Comparison of ENCODE assay signal across 8 cellular contexts in genomic region chr3:141498592-141499223, GRCh38. TPM values are rescaled to one million over a fixed set of nuclear protein-coding genes. Genes with fewer than 3 reads are reported as not detected.
DNase-seq lines count a peak whose midpoint lies in the region; ATAC-seq and TF ChIP-seq lines count a peak whose summit lies in the region.

No MANE protein-coding gene starts in this region.

- H3K27me3 Mint-ChIP-seq in CD4-positive, alpha-beta T cell: no peaks in the 10 kb centered on the region
- H3K27me3 Mint-ChIP-seq in activated CD4-positive, alpha-beta memory T cell treated with anti-CD3 and anti-CD28 coated beads for 36 hours: no peaks in the 10 kb centered on the region
- H3K27me3 Mint-ChIP-seq in Calu3 (ENCODE audit: unreplicated experiment): no peaks in the 10 kb centered on the region

- H3K4me2 ChIP-seq in hepatocyte: no peak overlapping the region

- no peaks in the 10 kb centered on the region for H3K27me3 ChIP-seq in CD4-positive, alpha-beta T cell (ENCODE audit: control insufficient read depth, insufficient read depth, low read length)
- H3K27me3 ChIP-seq in heart left ventricle (no peaks in the 10 kb centered on the region), hepatocyte (no peaks in the 10 kb centered on the region)

- peaks cover 42% of the 10 kb centered on the region for H3K36me3 Mint-ChIP-seq in CD4-positive, alpha-beta T cell (ENCODE audit: low read depth)
- peaks cover 19% of the 10 kb centered on the region for H3K36me3 Mint-ChIP-seq in activated CD4-positive, alpha-beta memory T cell treated with anti-CD3 and anti-CD28 coated beads for 36 hours
- H3K36me3 Mint-ChIP-seq in Calu3 (ENCODE audit: insufficient read depth, unreplicated experiment): peaks cover 6% of the 10 kb centered on the region

- H3K4me1 ChIP-seq in heart left ventricle: peaks cover 0 to 57% (median 10%) of the 10 kb centered on the region in 12 donors
- H3K4me1 ChIP-seq in hepatocyte (ENCODE audit: insufficient read depth): no peaks in the 10 kb centered on the region

- peak overlapping the region; percentile 86 for H3K4me3 Mint-ChIP-seq in CD4-positive, alpha-beta T cell
- H3K4me3 Mint-ChIP-seq in activated CD4-positive, alpha-beta memory T cell treated with anti-CD3 and anti-CD28 coated beads for 36 hours: peak overlapping the region; percentile 35
- H3K4me3 Mint-ChIP-seq in Calu3 (ENCODE audit: low read depth, unreplicated experiment): no peak overlapping the region

- no peaks in the 10 kb centered on the region for H3K9me3 ChIP-seq in CD4-positive, alpha-beta T cell (ENCODE audit: control insufficient read depth, low read length)
- no peaks in the 10 kb centered on the region for H3K9me3 ChIP-seq in heart left ventricle
- no peaks in the 10 kb centered on the region for H3K9me3 ChIP-seq in hepatocyte (ENCODE audit: low read depth)

- no TSS peak for BruUV-seq in Calu3 (replicated peaks; lab: Mats Ljungman, UMichigan)

- H4K20me1 ChIP-seq in hepatocyte (ENCODE audit: insufficient read depth, poor library complexity, severe bottlenecking): peaks cover 14% of the 10 kb centered on the region

- intact Hi-C loops in CD4-positive, alpha-beta T cell (cut with DNase I, micrococcal nuclease): loop anchor here (1.0 to 2.0 kb wide), 6 partner anchors 9 to 55 kb away; partner anchors contain the start of gene RASA2 (in 1 of the 2)
- intact Hi-C loops in activated CD4-positive, alpha-beta memory T cell treated with anti-CD3 and anti-CD28 coated beads for 36 hours (cut with micrococcal nuclease): loop anchor here (1.0 to 10.0 kb wide), 6 partner anchors 10 to 296 kb away; no protein-coding TSS in a partner anchor
- intact Hi-C loops in heart left ventricle (cut with DNase I) (no loop called here), Calu3 (cut with micrococcal nuclease; ENCODE audit: unreplicated experiment) (loop anchor here (1.0 to 2.0 kb wide), 2 partner anchors 15 to 28 kb away; no protein-coding TSS in a partner anchor)

- H3K4me1 Mint-ChIP-seq in CD4-positive, alpha-beta T cell (ENCODE audit: low read depth): peaks cover 69% of the 10 kb centered on the region
- peaks cover 68% of the 10 kb centered on the region for H3K4me1 Mint-ChIP-seq in activated CD4-positive, alpha-beta memory T cell treated with anti-CD3 and anti-CD28 coated beads for 36 hours (ENCODE audit: low read depth)
- H3K4me1 Mint-ChIP-seq in Calu3 (ENCODE audit: low read depth, unreplicated experiment): no peaks in the 10 kb centered on the region

- POLR2A ChIA-PET in CD4-positive, alpha-beta T cell (lab: Charles Lee): interaction anchor here (0.6 to 6.3 kb wide), 22 partner anchors 9 to 267 kb away, joined by 3 to 249 read pairs (median 6); partner anchors contain the start of genes PXYLP1 and RASA2
- POLR2A ChIA-PET in activated CD4-positive, alpha-beta memory T cell treated with anti-CD3 and anti-CD28 coated beads for 36 hours (lab: Charles Lee): interaction anchor here (0.9 to 6.3 kb wide), 9 partner anchors 8 to 192 kb away, joined by 3 to 90 read pairs (median 6); partner anchors contain the start of gene RASA2

- peak; percentile 87 for ATAC-seq in CD4-positive, alpha-beta T cell (ENCODE audit: poor library complexity)
- peak; percentile 95 for ATAC-seq in GM21423 (IDR thresholded peaks at IDR 0.05; ENCODE audit: unreplicated experiment)
- peak; percentile 69 to 81 (median 76) for ATAC-seq in heart left ventricle

- peak overlapping the region in 1 of 12 donors; percentile 40 for H3K4me3 ChIP-seq in heart left ventricle
- no peak overlapping the region for H3K4me3 ChIP-seq in hepatocyte

- 68 to 87% (median 73%) methylated on average over 6 of the region's 6 CpGs for WGBS in heart left ventricle, 4 donors
- WGBS in hepatocyte (ENCODE audit: low lambda C conversion rate, missing lambda C conversion rate): 92% methylated on average over 6 of the region's 6 CpGs

- CTCF ChIA-PET in CD4-positive, alpha-beta T cell (lab: Charles Lee): interaction anchor here (0.9 to 3.9 kb wide), 6 partner anchors 11 to 57 kb away, joined by 3 to 19 read pairs (median 5); partner anchors contain the start of gene RASA2
- CTCF ChIA-PET in activated CD4-positive, alpha-beta memory T cell treated with anti-CD3 and anti-CD28 coated beads for 36 hours (lab: Charles Lee): interaction anchor here (0.8 to 3.3 kb wide), 10 partner anchors 11 to 299 kb away, joined by 3 to 33 read pairs (median 4); partner anchors contain the start of gene RASA2
- CTCF ChIA-PET in Calu3 (lab: Charles Lee): no interaction called here

- H3K79me2 ChIP-seq in hepatocyte: peaks cover 86% of the 10 kb centered on the region

- no peak for TF ChIP-seq POLR2A in heart left ventricle (IDR thresholded peaks at IDR 0.05)

- no peak overlapping the region for H2AFZ ChIP-seq in hepatocyte

- H3K36me3 ChIP-seq in heart left ventricle (no peaks in the 10 kb centered on the region), hepatocyte (replicated peaks; ENCODE audit: insufficient read depth, low read depth) (no peaks in the 10 kb centered on the region)

- peak; percentile 64 to 88 (median 72) for DNase-seq in CD4-positive, alpha-beta T cell
- DNase-seq in KBM-7 (peak; percentile 96), heart left ventricle (peak in 4 of 5 donors; percentile 33 to 44 (median 36)), Calu3 (no peak), hepatocyte (ENCODE audit: low spot score) (no peak)
- peak; percentile 94 for DNase-seq in activated CD4-positive, alpha-beta memory T cell treated with anti-CD3 and anti-CD28 coated beads for 36 hours
- DNase-seq in stimulated activated CD8-positive, alpha-beta memory T cell treated with anti-CD3 and anti-CD28 coated beads, Interleukin-4, amount 100 ng/mL, for 4 hours (ENCODE audit: low read depth in 2 of 2, low spot score in 1 of 2): peak; percentile 69 to 80

- no peak overlapping the region for H3K27ac Mint-ChIP-seq in CD4-positive, alpha-beta T cell
- peak overlapping the region; percentile 90 for H3K27ac Mint-ChIP-seq in activated CD4-positive, alpha-beta memory T cell treated with anti-CD3 and anti-CD28 coated beads for 36 hours
- H3K27ac Mint-ChIP-seq in Calu3 (ENCODE audit: unreplicated experiment): no peak overlapping the region

- in situ Hi-C loops in KBM-7 (cut with MboI; ENCODE audit: low pct_unique_long_range_greater_than_20kb, low sequenced_read_pairs): no loop called here

- no peaks in the 10 kb centered on the region for H3K9me2 ChIP-seq in hepatocyte (replicated peaks; ENCODE audit: insufficient read depth)

- peak overlapping the region; percentile 77 for H3K27ac ChIP-seq in CD4-positive, alpha-beta T cell (ENCODE audit: low read depth, low read length)
- H3K27ac ChIP-seq in heart left ventricle (peak overlapping the region in 1 of 12 donors; percentile 84), hepatocyte (no peak overlapping the region)

- no peak for TF ChIP-seq CTCF in CD4-positive, alpha-beta T cell (IDR thresholded peaks at IDR 0.05)
- no peak for TF ChIP-seq CTCF in heart left ventricle (IDR thresholded peaks at IDR 0.05)
- TF ChIP-seq CTCF in Calu3 (IDR thresholded peaks at IDR 0.05; ENCODE audit: unreplicated experiment): no peak
- TF ChIP-seq CTCF in hepatocyte (IDR thresholded peaks at IDR 0.05; ENCODE audit: poor library complexity): no peak

- H3K9me3 Mint-ChIP-seq in CD4-positive, alpha-beta T cell: peaks cover 4% of the 10 kb centered on the region
- H3K9me3 Mint-ChIP-seq in activated CD4-positive, alpha-beta memory T cell treated with anti-CD3 and anti-CD28 coated beads for 36 hours: peaks cover 3% of the 10 kb centered on the region
- H3K9me3 Mint-ChIP-seq in Calu3 (ENCODE audit: low read depth, unreplicated experiment): peaks cover 2% of the 10 kb centered on the region

RNA-seq across cellular contexts. Expression of gene RASA2, which starts 11.9 kb away (rescaled TPM):
- 10 to 100 TPM; 96.1 to 96.4 TPM for total RNA-seq in CD4-positive, alpha-beta T cell
- total RNA-seq in activated CD4-positive, alpha-beta memory T cell treated with anti-CD3 and anti-CD28 coated beads for 36 hours: 10 to 100 TPM; 34.7 to 35.0 TPM
- total RNA-seq in heart left ventricle (10 to 100 TPM in 1 of 9 donors, 1 to 10 TPM in 8; 2.2 to 12.3 (median 4.2) TPM), Calu3 (2022) (29.2 and 37.4 TPM in 2 replicates), hepatocyte (12.6 and 13.2 TPM in 2 replicates)
- polyA plus RNA-seq in heart left ventricle (1 to 10 TPM; 2.0 to 2.2 TPM), hepatocyte (6.2 TPM in 2 replicates)

Comparison
In these comparisons a context has a peak if more than half of its experiments do, and no peak if none do; other contexts are left out.
1. DNase-seq: peak in CD4-positive, alpha-beta T cell (10 of 10), KBM-7 (single experiment), activated CD4-positive, alpha-beta memory T cell treated with anti-CD3 and anti-CD28 coated beads for 36 hours (single experiment), heart left ventricle (4 of 5) and stimulated activated CD8-positive, alpha-beta memory T cell treated with anti-CD3 and anti-CD28 coated beads, Interleukin-4, amount 100 ng/mL, for 4 hours (2 of 2); none in Calu3 (single experiment) and hepatocyte (single experiment).
2. intact Hi-C loops: an anchor here in CD4-positive, alpha-beta T cell (1.0 to 2.0 kb wide), activated CD4-positive, alpha-beta memory T cell treated with anti-CD3 and anti-CD28 coated beads for 36 hours (1.0 to 10.0 kb wide) and Calu3 (1.0 to 2.0 kb wide); none called in heart left ventricle.
3. Peak in every context shown above with its lines, with median percentiles within 50 percentile points of each other: ATAC-seq.